1 cellular context compared by ENCODE assay signal in the genomic region with DNA sequence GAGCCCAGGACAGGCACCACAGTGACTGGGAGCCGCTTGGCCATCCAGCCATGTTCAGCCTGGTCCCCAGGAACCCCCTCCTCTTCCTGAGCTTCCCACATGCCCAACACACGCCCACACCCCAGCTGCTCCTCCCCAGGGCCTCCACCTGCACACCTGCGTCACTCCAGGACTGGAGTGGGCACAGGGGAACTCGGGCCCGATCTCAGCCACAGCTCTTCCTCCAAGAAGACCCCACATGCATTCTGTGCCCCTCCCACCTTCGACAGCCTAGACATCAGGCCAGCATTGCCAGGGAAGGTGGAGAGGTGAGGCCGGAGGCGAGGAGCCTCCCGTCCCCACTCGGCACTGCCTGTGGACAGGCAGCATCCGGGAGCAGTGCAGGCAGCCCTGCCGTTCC.
A peak's percentile ranks its signal among the peaks of the same experiment; 100 is the strongest.
TF ChIP-seq lines count a peak whose summit lies in the region.

No MANE protein-coding gene starts in this region.

TF ChIP-seq in K562, 482 proteins besides CTCF, POLR2A, EP300 and RAD21:
- TF ChIP-seq IFI16 (CRISPR knock-in tag; IDR thresholded peaks at IDR 0.05) = no peak
- TF ChIP-seq POLR2G (IDR thresholded peaks at IDR 0.05; ENCODE audit: low read depth, low read length) = peak; percentile 25; the same call in 1 of the 2 replicates
